17 cellular contexts compared by ENCODE assay signal in the genomic region with DNA sequence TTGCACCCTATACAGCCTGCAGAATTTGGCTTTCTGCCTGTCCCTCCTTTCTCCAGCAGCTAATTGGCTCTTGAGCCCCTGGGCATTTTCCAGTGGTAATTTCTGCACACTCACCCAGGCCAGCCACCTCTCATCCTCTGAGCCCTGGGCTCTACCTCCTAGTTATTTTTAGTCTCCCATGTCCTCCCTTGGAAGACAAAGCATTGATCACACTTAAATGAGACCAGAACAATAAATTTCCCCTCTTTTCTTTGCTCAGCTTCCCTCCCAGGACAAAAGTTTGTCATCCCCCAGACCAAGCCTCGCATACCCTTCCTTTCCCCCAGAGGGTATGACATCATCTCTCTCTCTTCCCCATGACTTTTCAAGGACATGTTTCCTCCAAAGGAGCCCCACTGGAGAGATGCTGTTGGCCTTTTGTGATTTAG. TPM values are rescaled to one million over a fixed set of nuclear protein-coding genes. Genes with fewer than 3 reads are reported as not detected.
A peak's percentile ranks its signal among the peaks of the same experiment; 100 is the strongest.
DNase-seq lines count a peak whose midpoint lies in the region; ATAC-seq lines count a peak whose summit lies in the region.
"Had no signal": no experiment of that assay in that cellular context is flagged by ENCODE, and none has a peak within 500 bp of the region (broad histone marks: within the 10 kb centered on the region; RNA-seq: fewer than 3 reads in every experiment).

No MANE protein-coding gene starts in this region.

- no peak overlapping the region for H3K4me3 ChIP-seq in H7 (ENCODE audit: insufficient read depth, low read depth, low read length)
- H3K4me3 ChIP-seq: SJSA1 had no signal

- ATAC-seq in Right ventricle myocardium superior (ENCODE audit: poor library complexity), result peak; percentile 79
- peak; percentile 15 to 68 for ATAC-seq in left cardiac atrium
- no peak for ATAC-seq in GM19452 (IDR thresholded peaks at IDR 0.05; ENCODE audit: unreplicated experiment)
- no peak for ATAC-seq in HG03108 (IDR thresholded peaks at IDR 0.05; ENCODE audit: unreplicated experiment)
- ATAC-seq: activated CD4-positive, CD25-positive, alpha-beta regulatory T cell treated with anti-CD3 and anti-CD28 coated beads, Interleukin-2, amount 50 U/mL, for 24 hours; sciatic nerve had no signal

- H3K27me3 ChIP-seq in H7 (ENCODE audit: control insufficient read depth, insufficient read depth, low read length), result no peaks in the 10 kb centered on the region
- H3K27me3 ChIP-seq: SJSA1 had no signal

- DNase-seq in Right ventricle myocardium superior (no peak), cardiac septum (ENCODE audit: low spot score) (no peak), NCI-H774 (lab: John Stamatoyannopoulos, UW) (peak; percentile 9), left cardiac atrium (no peak), H7 (no peak)
- no peak for DNase-seq in activated CD4-positive, CD25-positive, alpha-beta regulatory T cell treated with anti-CD3 and anti-CD28 coated beads, Interleukin-2, amount 50 U/mL, for 72 hours
- DNase-seq: ACHN; CD4-positive, alpha-beta T cell; DND-41; effector CD8-positive, alpha-beta T cell; NCI-H2227 treated with DMSO at 0.1 percent for 48 hours; stimulated activated CD4-positive, alpha-beta T cell treated with anti-CD3 and anti-CD28 coated beads, Interleukin-1b, Interleukin-23, amount 100 ng/mL, for 48 hours had no signal

- H3K36me3 ChIP-seq in H7 (replicated peaks; ENCODE audit: control insufficient read depth, insufficient read depth, low read length), result no peaks in the 10 kb centered on the region
- H3K36me3 ChIP-seq: SJSA1 had no signal

- intact Hi-C loops in Right ventricle myocardium superior (cut with DNase I), result no loop called here
- intact Hi-C loops in cardiac septum (cut with DNase I), result no loop called here
- intact Hi-C loops in left cardiac atrium (cut with DNase I), result no loop called here

RNA-seq across cellular contexts. Expression of a gene that starts 38.1 kb away (rescaled TPM):
- total RNA-seq in Right ventricle myocardium superior (18.3 TPM), cardiac septum (21.6 TPM), left cardiac atrium (10 to 100 TPM; 15.0 to 16.4 TPM)
- total RNA-seq in H7 (2014; rRNA removed; shearing (Covaris generic)), result 52.4 and 73.0 TPM in 2 replicates

RNA-seq across cellular contexts. Expression of a gene that starts 38.2 kb away (rescaled TPM):
- 1.7 TPM for total RNA-seq in Right ventricle myocardium superior
- 1.0 TPM for total RNA-seq in cardiac septum
- total RNA-seq in left cardiac atrium, result 10 to 100 TPM; 15.0 to 23.2 TPM
- total RNA-seq in H7 (2014; rRNA removed; shearing (Covaris generic)), result 5.8 and 8.5 TPM in 2 replicates

RNA-seq across cellular contexts. Expression of a gene that starts 46.1 kb away (rescaled TPM):
- total RNA-seq in Right ventricle myocardium superior (54.4 TPM), cardiac septum (83.7 TPM), left cardiac atrium (100 to 1,000 TPM in 1 of 2 donors, 10 to 100 TPM in 1; 69.7 to 109 TPM)
- total RNA-seq in H7 (2014; rRNA removed; shearing (Covaris generic)), result 132 and 135 TPM in 2 replicates

Comparison
In these comparisons a context has a peak if more than half of its experiments do, and no peak if none do; other contexts are left out.
1. ATAC-seq: peak in Right ventricle myocardium superior (single experiment) and left cardiac atrium (2 of 2); none in GM19452 (single experiment) and HG03108 (single experiment).